ENCODE assay signal across 1 cellular context in genomic region chr1:193104906-193105820, GRCh38.
TF ChIP-seq lines count a peak whose summit lies in the region.

GLRX2 (minus strand) TSS chr1:193105414; CDS start chr1:193105382, 32 bp downstream.

TF ChIP-seq in K562, 482 proteins besides CTCF, POLR2A, EP300 and RAD21 (continued from another document and continues in another):
- TF ChIP-seq ZNF280B (CRISPR knock-in tag; IDR thresholded peaks at IDR 0.05) (no peak), HNRNPLL (IDR thresholded peaks at IDR 0.05; ENCODE audit: low read depth, low read length, poor library complexity, severe bottlenecking) (peak; percentile 76), PCBP1 (IDR thresholded peaks at IDR 0.05; ENCODE audit: low read depth, low read length, poor library complexity, severe bottlenecking) (no peak), MTA3 (IDR thresholded peaks at IDR 0.05; ENCODE audit: borderline replicate concordance) (peak; percentile 60; the same call in 1 of the 2 replicates), FOXJ3 (CRISPR knock-in tag; IDR thresholded peaks at IDR 0.05) (no peak), TRIM24 (IDR thresholded peaks at IDR 0.05) (no peak), THAP12 (CRISPR knock-in tag; IDR thresholded peaks at IDR 0.05) (peak; percentile 89; the same call in 1 of the 2 replicates), ZBTB26 (CRISPR knock-in tag; IDR thresholded peaks at IDR 0.05) (no peak), ZBTB12 (CRISPR knock-in tag; IDR thresholded peaks at IDR 0.05) (no peak), SIRT6 (IDR thresholded peaks at IDR 0.05; ENCODE audit: low read depth, low read length) (no peak), CAMTA2 (CRISPR knock-in tag; conservative IDR thresholded peaks at IDR 0.05) (0 out of 2 replicates have a peak, but pooled peaks have one; percentile 64), SMARCC2 (IDR thresholded peaks at IDR 0.05; ENCODE audit: low read depth) (no peak), FOXO4 (CRISPR knock-in tag; IDR thresholded peaks at IDR 0.05) (no peak), ZBTB8A (IDR thresholded peaks at IDR 0.05; ENCODE audit: partially characterized antibody) (no peak), ARID1B (IDR thresholded peaks at IDR 0.05) (no peak), GTF2A2 (tag; IDR thresholded peaks at IDR 0.05) (no peak), TCF15 (CRISPR knock-in tag; IDR thresholded peaks at IDR 0.05) (no peak), KDM1A (IDR thresholded peaks at IDR 0.05) (peak in 1 of 2 experiments; percentile 39; a peak in 2 of 4 replicates), SAFB2 (IDR thresholded peaks at IDR 0.05; ENCODE audit: borderline replicate concordance, low read depth, low read length, severe bottlenecking) (no peak), NR2F6 (CRISPR knock-in tag; IDR thresholded peaks at IDR 0.05) (no peak), ZNF253 (CRISPR knock-in tag; conservative IDR thresholded peaks at IDR 0.05) (no peak), ELF1 (tag; IDR thresholded peaks at IDR 0.05) (no peak; the same call in 1 of the 2 replicates), ZKSCAN3 (CRISPR knock-in tag; IDR thresholded peaks at IDR 0.05) (no peak), TCF7L2 (IDR thresholded peaks at IDR 0.05; ENCODE audit: low read depth, low read length) (no peak), FOXP4 (CRISPR knock-in tag; IDR thresholded peaks at IDR 0.05; ENCODE audit: borderline replicate concordance) (peak; percentile 73; the same call in 1 of the 2 replicates), SNAPC5 (CRISPR knock-in tag; IDR thresholded peaks at IDR 0.05) (no peak), ZEB2 (IDR thresholded peaks at IDR 0.05) (peak; percentile 35; the same call in 1 of the 2 replicates), RHOXF2B (CRISPR knock-in tag; conservative IDR thresholded peaks at IDR 0.05) (no peak), SIX5 (IDR thresholded peaks at IDR 0.05; ENCODE audit: borderline replicate concordance in 1 of 2, insufficient read depth in 1 of 2, low read depth in 1 of 2, low read length in 2 of 2) (no peak), ZNF174 (CRISPR knock-in tag; IDR thresholded peaks at IDR 0.05) (no peak), KLF10 (CRISPR knock-in tag; IDR thresholded peaks at IDR 0.05) (no peak), NFIC (IDR thresholded peaks at IDR 0.05) (peak; percentile 43), ZNF518B (CRISPR knock-in tag; IDR thresholded peaks at IDR 0.05) (no peak), MITF (IDR thresholded peaks at IDR 0.05) (no peak; the same call in 1 of the 2 replicates), ZNF668 (CRISPR knock-in tag; IDR thresholded peaks at IDR 0.05) (no peak), ZNF41 (CRISPR knock-in tag; conservative IDR thresholded peaks at IDR 0.05) (no peak), TRIM25 (IDR thresholded peaks at IDR 0.05; ENCODE audit: borderline replicate concordance) (no peak), ZNF551 (CRISPR knock-in tag; IDR thresholded peaks at IDR 0.05) (no peak), POLR2B (IDR thresholded peaks at IDR 0.05; ENCODE audit: low read depth, partially characterized antibody) (peak; percentile 49), PTTG1 (tag; IDR thresholded peaks at IDR 0.05; ENCODE audit: low read depth) (no peak), CREBBP (IDR thresholded peaks at IDR 0.05; ENCODE audit: low read depth, low read length) (no peak), HLTF (IDR thresholded peaks at IDR 0.05) (no peak), NFRKB (IDR thresholded peaks at IDR 0.05; ENCODE audit: low read depth) (no peak), ZNF644 (tag; IDR thresholded peaks at IDR 0.05; ENCODE audit: low read depth) (no peak), ZNF696 (CRISPR knock-in tag; conservative IDR thresholded peaks at IDR 0.05) (no peak), ELK1 (CRISPR knock-in tag; IDR thresholded peaks at IDR 0.05) (no peak), ZNF384 (IDR thresholded peaks at IDR 0.05; ENCODE audit: low read depth, low read length) (no peak), SPI1 (IDR thresholded peaks at IDR 0.05; ENCODE audit: borderline replicate concordance, low read depth, low read length) (no peak)
